ENCODE assay signal across 8 cellular contexts in genomic region chr2:46298522-46299351, GRCh38. TPM values are rescaled to one million over a fixed set of nuclear protein-coding genes. Genes with fewer than 3 reads are reported as not detected.
DNase-seq lines count a peak whose midpoint lies in the region; ATAC-seq and TF ChIP-seq lines count a peak whose summit lies in the region.

No MANE protein-coding gene starts in this region.

- ATAC-seq in left cardiac atrium = peak; percentile 34 to 41
- no peak for ATAC-seq in HG03520 (IDR thresholded peaks at IDR 0.05; ENCODE audit: unreplicated experiment)

- H3K9me3 ChIP-seq in adrenal gland (replicated peaks in 1 of 3) = no peaks in the 10 kb centered on the region

- intact Hi-C loops in adrenal gland (cut with DNase I) = loop anchor here in 1 of 2 donors (10.0 kb wide), 1 partner anchor 234 kb away; no protein-coding TSS in a partner anchor
- intact Hi-C loops in left cardiac atrium (cut with DNase I) = loop anchor here (2.0 to 10.0 kb wide), 6 partner anchors 36 to 236 kb away; no protein-coding TSS in a partner anchor
- intact Hi-C loops in posterior vena cava (cut with DNase I) = loop anchor here (5.0 to 10.0 kb wide), 3 partner anchors 69 to 294 kb away; no protein-coding TSS in a partner anchor

- peak; percentile 23 for DNase-seq in NCI-H2196 (lab: John Stamatoyannopoulos, UW; ENCODE audit: unreplicated experiment)
- no peak for DNase-seq in NCI-H2196 treated with DMSO at 0.1 percent for 48 hours (lab: John Stamatoyannopoulos, UW; ENCODE audit: unreplicated experiment)
- peak; percentile 36 for DNase-seq in NOMO-1 treated with DMSO at 0.1 percent for 48 hours (lab: John Stamatoyannopoulos, UW; ENCODE audit: unreplicated experiment)
- DNase-seq in adrenal gland = peak; percentile 51 to 78 (median 65)
- DNase-seq in left cardiac atrium = peak; percentile 86
- peak; percentile 90 for DNase-seq in posterior vena cava (ENCODE audit: low spot score)
- DNase-seq in GF-D8 (lab: John Stamatoyannopoulos, UW) = no peak

- peak in 1 of 6 experiments; percentile 18 for TF ChIP-seq CTCF in adrenal gland (IDR thresholded peaks at IDR 0.05)

- H3K27me3 ChIP-seq in adrenal gland = no peaks in the 10 kb centered on the region

- WGBS in adrenal gland, 4 donors = 0 to 1% (median 0%) methylated on average over 10 to 70 of the region's 70 CpGs

- peak overlapping the region; percentile 32 to 83 (median 60) for H3K4me3 ChIP-seq in adrenal gland

- no peak for TF ChIP-seq POLR2A in adrenal gland (IDR thresholded peaks at IDR 0.05)

- peaks cover 0 to 37% of the 10 kb centered on the region in 2 donors for H3K4me1 ChIP-seq in adrenal gland (replicated peaks in 1 of 2)

- H3K36me3 ChIP-seq in adrenal gland (replicated peaks in 1 of 2) = no peaks in the 10 kb centered on the region

- peak overlapping the region in 4 of 5 donors; percentile 70 to 90 (median 82) for H3K27ac ChIP-seq in adrenal gland

RNA-seq across cellular contexts. Expression of gene EPAS1, which starts 1.5 kb away (rescaled TPM):
- total RNA-seq in adrenal gland = 100 to 1,000 TPM; 124 to 307 (median 237) TPM
- 100 to 1,000 TPM in 1 of 3 donors, 10 to 100 TPM in 2; 62.0 to 178 (median 65.2) TPM for polyA plus RNA-seq in adrenal gland
- total RNA-seq in left cardiac atrium = 100 to 1,000 TPM; 262 to 377 TPM
- 100 to 1,000 TPM; 374 to 478 TPM for total RNA-seq in posterior vena cava

Comparison
In these comparisons a context has a peak if more than half of its experiments do, and no peak if none do; other contexts are left out.
1. DNase-seq: peak in NCI-H2196 (single experiment), NOMO-1 treated with DMSO at 0.1 percent for 48 hours (single experiment), adrenal gland (7 of 7), left cardiac atrium (single experiment) and posterior vena cava (single experiment); none in NCI-H2196 treated with DMSO at 0.1 percent for 48 hours (single experiment) and GF-D8 (single experiment).